ENCODE assay signal across 8 cellular contexts in the genomic region with DNA sequence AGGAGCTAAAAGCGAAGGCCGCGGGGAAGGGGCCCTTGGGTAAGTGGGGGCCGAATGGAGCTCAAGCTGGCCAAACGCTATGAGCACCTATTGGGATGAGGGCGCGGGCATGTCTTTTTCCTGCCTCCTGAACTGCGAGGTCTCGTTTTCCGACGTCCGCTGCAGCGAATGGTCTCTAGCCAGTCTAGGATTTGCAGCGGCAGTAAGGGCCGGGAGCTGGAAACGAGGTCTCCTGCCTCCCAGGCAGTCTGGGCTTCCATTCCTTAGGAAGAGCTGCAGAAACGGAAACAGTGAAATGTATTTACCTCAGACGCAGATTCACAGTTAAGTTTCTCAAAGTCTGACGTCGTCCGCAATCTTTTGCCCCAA. TPM values are rescaled to one million over a fixed set of nuclear protein-coding genes. Genes with fewer than 3 reads are reported as not detected.
DNase-seq lines count a peak whose midpoint lies in the region; ATAC-seq and TF ChIP-seq lines count a peak whose summit lies in the region.

No MANE protein-coding gene starts in this region.

- TF ChIP-seq CTCF in ascending aorta (IDR thresholded peaks at IDR 0.05) (no peak), kidney epithelial cell (IDR thresholded peaks at IDR 0.05; ENCODE audit: insufficient read depth, low read length, poor library complexity, severe bottlenecking) (no peak), suprapubic skin (IDR thresholded peaks at IDR 0.05) (no peak)

- H3K4me2 ChIP-seq in BLaER1 treated with 17β-estradiol and CSF1 and Interleukin-3, amounts not matched to agents 10 nM and 100 nM = peak overlapping the region; percentile 76 to 94 (median 87)

- peak overlapping the region; percentile 85 to 93 (median 87) for H3K9ac ChIP-seq in BLaER1 treated with 17β-estradiol and CSF1 and Interleukin-3, amounts not matched to agents 10 nM and 100 nM

- H3K27ac ChIP-seq in BLaER1 treated with 17β-estradiol and CSF1 and Interleukin-3, amounts not matched to agents 10 nM and 100 nM = peak overlapping the region; percentile 75 to 93 (median 88)
- peak overlapping the region; percentile 95 for H3K27ac ChIP-seq in ascending aorta
- H3K27ac ChIP-seq in suprapubic skin = peak overlapping the region; percentile 97

- TF ChIP-seq POLR2A in suprapubic skin (IDR thresholded peaks at IDR 0.05) = no peak

- DNase-seq in ascending aorta (ENCODE audit: low spot score in 2 of 2) (no peak), kidney epithelial cell (ENCODE audit: low read depth) (no peak), suprapubic skin (ENCODE audit: low spot score in 2 of 2) (no peak), SW 1271 (lab: John Stamatoyannopoulos, UW) (no peak), NCI-H2081 treated with DMSO at 0.1 percent for 48 hours (lab: John Stamatoyannopoulos, UW) (no peak), NCI-H446 treated with DMSO at 0.1 percent for 48 hours (lab: John Stamatoyannopoulos, UW) (no peak)

- TF ChIP-seq EP300 in suprapubic skin (IDR thresholded peaks at IDR 0.05) = no peak

- H3K4me1 ChIP-seq in BLaER1 treated with 17β-estradiol and CSF1 and Interleukin-3, amounts not matched to agents 10 nM and 100 nM = peaks cover 43 to 65% (median 50%) of the 10 kb centered on the region in 10 experiments
- peaks cover 6 to 19% of the 10 kb centered on the region in 2 donors for H3K4me1 ChIP-seq in ascending aorta
- H3K4me1 ChIP-seq in suprapubic skin = peaks cover 41% of the 10 kb centered on the region

- H3K4me3 ChIP-seq in BLaER1 treated with 17β-estradiol and CSF1 and Interleukin-3, amounts not matched to agents 10 nM and 100 nM = peak overlapping the region; percentile 81 to 97 (median 92)
- peak overlapping the region; percentile 81 to 89 for H3K4me3 ChIP-seq in ascending aorta
- peak overlapping the region; percentile 84 for H3K4me3 ChIP-seq in kidney epithelial cell (ENCODE audit: low read depth, low read length)
- peak overlapping the region; percentile 90 for H3K4me3 ChIP-seq in suprapubic skin

- peaks cover 10 to 45% (median 29%) of the 10 kb centered on the region in 11 experiments; a peak in 19 of 22 replicates for H4K20me1 ChIP-seq in BLaER1 treated with 17β-estradiol and CSF1 and Interleukin-3, amounts not matched to agents 10 nM and 100 nM

- intact Hi-C loops in ascending aorta (cut with DNase I) = no loop called here

- no peaks in the 10 kb centered on the region for H3K27me3 ChIP-seq in BLaER1 treated with 17β-estradiol and CSF1 and Interleukin-3, amounts not matched to agents 10 nM and 100 nM
- H3K27me3 ChIP-seq in ascending aorta (no peaks in the 10 kb centered on the region), kidney epithelial cell (ENCODE audit: control insufficient read depth, insufficient read depth, low read length) (no peaks in the 10 kb centered on the region), suprapubic skin (no peaks in the 10 kb centered on the region)

- WGBS in suprapubic skin = under 1% methylated on average over 21 of the region's 21 CpGs

- H3K36me3 ChIP-seq in BLaER1 treated with 17β-estradiol and CSF1 and Interleukin-3, amounts not matched to agents 10 nM and 100 nM = peaks cover 31 to 41% (median 36%) of the 10 kb centered on the region in 11 experiments
- H3K36me3 ChIP-seq in ascending aorta = peaks cover 20 to 27% of the 10 kb centered on the region in 2 donors
- no peaks in the 10 kb centered on the region for H3K36me3 ChIP-seq in kidney epithelial cell (ENCODE audit: control insufficient read depth, insufficient read depth, low read length)
- peaks cover 22% of the 10 kb centered on the region for H3K36me3 ChIP-seq in suprapubic skin

- peak; percentile 13 for ATAC-seq in HG03135 (IDR thresholded peaks at IDR 0.05; ENCODE audit: unreplicated experiment)

- H3K9me3 ChIP-seq in BLaER1 treated with 17β-estradiol and CSF1 and Interleukin-3, amounts not matched to agents 10 nM and 100 nM (replicated peaks in 1 of 11) = no peaks in the 10 kb centered on the region
- H3K9me3 ChIP-seq in ascending aorta (no peaks in the 10 kb centered on the region), suprapubic skin (no peaks in the 10 kb centered on the region)

RNA-seq across cellular contexts. Expression of gene TMA7, which starts 0.5 kb away (rescaled TPM):
- total RNA-seq in ascending aorta (142 TPM), kidney epithelial cell (374 and 462 TPM in 2 replicates), suprapubic skin (100 to 1,000 TPM; 122 to 281 (median 190) TPM)

RNA-seq across cellular contexts. Expression of gene CCDC51, which starts 0.7 kb away (rescaled TPM):
- total RNA-seq in ascending aorta (19.3 TPM), kidney epithelial cell (39.2 and 46.4 TPM in 2 replicates), suprapubic skin (10 to 100 TPM in 3 of 4 donors, 1 to 10 TPM in 1; 6.4 to 18.7 (median 13.6) TPM)

RNA-seq across cellular contexts. Expression of gene ATRIP, which starts 6.0 kb away (rescaled TPM):
- total RNA-seq in ascending aorta (9.0 TPM), kidney epithelial cell (5.7 and 6.8 TPM in 2 replicates), suprapubic skin (10 to 100 TPM in 2 of 4 donors, 1 to 10 TPM in 2; 8.7 to 12.7 (median 10.2) TPM)

RNA-seq across cellular contexts. Expression of gene PLXNB1, which starts 10.7 kb away (rescaled TPM):
- total RNA-seq in ascending aorta (160 TPM), kidney epithelial cell (115 and 137 TPM in 2 replicates), suprapubic skin (100 to 1,000 TPM; 188 to 384 (median 220) TPM)
